8 cellular contexts compared by ENCODE assay signal in genomic region chr13:76991796-76992547, GRCh38. TPM values are rescaled to one million over a fixed set of nuclear protein-coding genes. Genes with fewer than 3 reads are reported as not detected.
DNase-seq lines count a peak whose midpoint lies in the region; ATAC-seq, FAIRE-seq and TF ChIP-seq lines count a peak whose summit lies in the region.

CLN5 (plus strand) TSS chr13:76992081; CDS start chr13:76992099, 18 bp downstream.

- TF ChIP-seq CTCF in ascending aorta (IDR thresholded peaks at IDR 0.05) = no peak

- H3K4me3 ChIP-seq in ascending aorta (peak within 1 kb of the TSS; percentile 68 to 75), right cardiac atrium (ENCODE audit: low read length) (peak within 1 kb of the TSS; percentile 56)

- H3K4me1 ChIP-seq in ascending aorta = peaks cover 0 to 9% of the 10 kb centered on the region in 2 donors
- peaks cover 2% of the 10 kb centered on the region for H3K4me1 ChIP-seq in right cardiac atrium (ENCODE audit: control insufficient read depth, insufficient read depth, low read length)

- H3K9me3 Mint-ChIP-seq in T-helper 2 cell treated with Interferon-gamma antibody and Interleukin-4, amounts not matched to agents 5 μg/mL and 100 μg/mL, for 36 hours = no peaks in the 10 kb centered on the region

- peaks cover 38% of the 10 kb centered on the region for H3K4me1 Mint-ChIP-seq in T-helper 2 cell treated with Interferon-gamma antibody and Interleukin-4, amounts not matched to agents 5 μg/mL and 100 μg/mL, for 36 hours (ENCODE audit: low read depth)

- ATAC-seq in GM18502 (IDR thresholded peaks at IDR 0.05; ENCODE audit: poor library complexity, unreplicated experiment) (peak; percentile 94), HG02885 (IDR thresholded peaks at IDR 0.05; ENCODE audit: poor library complexity, unreplicated experiment) (peak; percentile 94), right cardiac atrium (peak; percentile 99)

- peak within 1 kb of the TSS; percentile 80 to 93 for H3K27ac ChIP-seq in ascending aorta
- peak within 1 kb of the TSS; percentile 61 for H3K27ac ChIP-seq in right cardiac atrium (ENCODE audit: low read length)

- no peak for FAIRE-seq in urothelium cell line (lab: Jason Lieb, UNC)

- intact Hi-C loops in ascending aorta (cut with DNase I) (loop anchor here (1.0 to 10.0 kb wide), 3 partner anchors 35 to 1117 kb away; partner anchors contain the start of genes FBXL3 and KCTD12), right cardiac atrium (cut with DNase I) (no loop called here)

- H3K9me3 ChIP-seq in ascending aorta (no peaks in the 10 kb centered on the region), right cardiac atrium (ENCODE audit: control insufficient read depth, low read length) (no peaks in the 10 kb centered on the region)

- DNase-seq in NCI-H1694 (lab: John Stamatoyannopoulos, UW) (peak; percentile 81), ascending aorta (ENCODE audit: low spot score in 2 of 2) (peak; percentile 82 to 97), right cardiac atrium (peak; percentile 95 to 98 (median 98)), pulmonary artery endothelial cell (ENCODE audit: low read depth, low spot score) (peak; percentile 63), urothelium cell line (ENCODE audit: low spot score) (peak; percentile 92)
- peak; percentile 97 for DNase-seq in T-helper 2 cell treated with Interferon-gamma antibody and Interleukin-4, amounts not matched to agents 5 μg/mL and 100 μg/mL, for 36 hours (ENCODE audit: low spot score)

- H3K27me3 Mint-ChIP-seq in T-helper 2 cell treated with Interferon-gamma antibody and Interleukin-4, amounts not matched to agents 5 μg/mL and 100 μg/mL, for 36 hours (ENCODE audit: low read depth) = peaks cover 5% of the 10 kb centered on the region

- H3K27ac Mint-ChIP-seq in T-helper 2 cell treated with Interferon-gamma antibody and Interleukin-4, amounts not matched to agents 5 μg/mL and 100 μg/mL, for 36 hours = peak within 1 kb of the TSS; percentile 99

- H3K27me3 ChIP-seq in ascending aorta (no peaks in the 10 kb centered on the region), right cardiac atrium (ENCODE audit: control insufficient read depth, insufficient read depth) (no peaks in the 10 kb centered on the region)

- peak within 1 kb of the TSS; percentile 97 for H3K4me3 Mint-ChIP-seq in T-helper 2 cell treated with Interferon-gamma antibody and Interleukin-4, amounts not matched to agents 5 μg/mL and 100 μg/mL, for 36 hours

- H3K36me3 ChIP-seq in ascending aorta = peaks cover 0 to 15% of the 10 kb centered on the region in 2 donors

- WGBS in right cardiac atrium = 1% methylated on average over 73 of the region's 73 CpGs

- H3K36me3 Mint-ChIP-seq in T-helper 2 cell treated with Interferon-gamma antibody and Interleukin-4, amounts not matched to agents 5 μg/mL and 100 μg/mL, for 36 hours (ENCODE audit: low read depth) = peaks cover 25% of the 10 kb centered on the region

RNA-seq across cellular contexts. Expression of gene CLN5, which starts in this region (rescaled TPM):
- 2.0 TPM for total RNA-seq in ascending aorta
- total RNA-seq in right cardiac atrium = 10 to 100 TPM; 20.8 to 21.3 (median 21.1) TPM
- 16.8 TPM for polyA plus RNA-seq in right cardiac atrium
- total RNA-seq in pulmonary artery endothelial cell = 24.5 and 27.1 TPM in 2 replicates

Comparison
In these comparisons a context has a peak if more than half of its experiments do, and no peak if none do; other contexts are left out.
1. Peak in every context shown above with its lines: DNase-seq, ATAC-seq, H3K4me3 ChIP-seq and H3K27ac ChIP-seq.